ENCODE assay signal across 17 cellular contexts in the genomic region with DNA sequence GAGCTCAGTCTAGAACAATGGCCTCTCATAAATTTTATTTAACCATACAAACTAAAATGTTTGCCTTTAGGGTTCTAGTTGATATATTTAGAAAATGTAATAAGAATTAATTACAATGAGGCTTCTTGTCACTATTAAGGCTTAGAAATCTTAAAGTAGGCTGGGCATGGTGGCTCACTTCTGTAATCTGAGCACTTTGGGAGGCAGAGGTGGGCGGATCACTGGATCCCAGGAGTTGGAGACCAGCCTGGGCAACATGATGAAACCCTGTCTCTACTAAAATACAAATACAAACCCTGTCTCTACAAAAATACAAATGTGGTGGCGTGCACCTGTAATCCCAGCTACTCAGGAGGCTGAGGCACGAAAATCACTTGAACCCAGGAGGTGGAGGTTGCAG.
DNase-seq lines count a peak whose midpoint lies in the region; ATAC-seq and TF ChIP-seq lines count a peak whose summit lies in the region.
"Had no signal": no experiment of that assay in that cellular context is flagged by ENCODE, and none has a peak within 500 bp of the region (broad histone marks: within the 10 kb centered on the region; RNA-seq: fewer than 3 reads in every experiment).

No MANE protein-coding gene starts in this region.

- POLR2A ChIA-PET in HCT116 (lab: Charles Lee): no interaction called here
- POLR2A ChIA-PET in Panc1 (lab: Charles Lee): no interaction called here

- CTCF ChIA-PET in HCT116 (lab: Charles Lee) (no interaction called here), Panc1 (lab: Charles Lee) (no interaction called here)
- CTCF ChIA-PET in activated CD8-positive, alpha-beta memory T cell treated with anti-CD3 and anti-CD28 coated beads, Interleukin-2, amount 10 ng/mL, durations not matched to agents 7 days and 5 days (lab: Charles Lee): no interaction called here

- peaks cover 6% of the 10 kb centered on the region for H3K27me3 Mint-ChIP-seq in activated CD8-positive, alpha-beta memory T cell treated with anti-CD3 and anti-CD28 coated beads, Interleukin-2, amount 10 ng/mL, durations not matched to agents 7 days and 5 days
- H3K27me3 Mint-ChIP-seq: B cell; CD4-positive, alpha-beta memory T cell had no signal

- H3K36me3 ChIP-seq in HCT116 (ENCODE audit: control insufficient read depth in 1 of 2, insufficient read depth in 2 of 2, low read length in 2 of 2) (no peaks in the 10 kb centered on the region), Loucy (ENCODE audit: insufficient read depth, low read length) (no peaks in the 10 kb centered on the region), Panc1 (ENCODE audit: control insufficient read depth, insufficient read depth, low read length) (no peaks in the 10 kb centered on the region), osteoblast (ENCODE audit: insufficient read depth, low read length) (no peaks in the 10 kb centered on the region)

- no peak for TF ChIP-seq RAD21 in HCT116 (IDR thresholded peaks at IDR 0.05; ENCODE audit: low read depth)

- no peaks in the 10 kb centered on the region for H3K9me3 ChIP-seq in HCT116 (ENCODE audit: control insufficient read depth in 1 of 2, insufficient read depth in 1 of 2, low read depth in 1 of 2, low read length in 2 of 2)
- H3K9me3 ChIP-seq in Loucy (ENCODE audit: insufficient read depth, low read depth, low read length): no peaks in the 10 kb centered on the region
- H3K9me3 ChIP-seq in Panc1 (ENCODE audit: control insufficient read depth, insufficient read depth, low read depth, low read length): 0 out of 2 replicates have a peak, but pooled peaks cover 3% of the 10 kb centered on the region
- no peaks in the 10 kb centered on the region for H3K9me3 ChIP-seq in osteoblast (ENCODE audit: low read depth, low read length)

- intact Hi-C loops in HCT116 (cut with micrococcal nuclease) (no loop called here), Panc1 (cut with micrococcal nuclease; ENCODE audit: unreplicated experiment) (no loop called here)

- no peak for ATAC-seq in HCT116
- no peak for ATAC-seq in Panc1
- ATAC-seq in activated CD8-positive, alpha-beta memory T cell treated with anti-CD3 and anti-CD28 coated beads, Interleukin-2, amount 10 ng/mL, durations not matched to agents 7 days and 5 days: no peak
- ATAC-seq in HG02759 (IDR thresholded peaks at IDR 0.05; ENCODE audit: unreplicated experiment): no peak
- no peak for ATAC-seq in HG03280 (IDR thresholded peaks at IDR 0.05; ENCODE audit: unreplicated experiment)
- ATAC-seq: GM23338 had no signal

- RAD21 ChIA-PET in HCT116 (lab: Charles Lee; ENCODE audit: low non-redundant PET in 1 of 2, low total read pairs in 2 of 2, uncharacterized antibody in 2 of 2, unreplicated experiment in 2 of 2): no interaction called here

- H3K4me1 ChIP-seq in HCT116 (ENCODE audit: control insufficient read depth in 1 of 2, insufficient read depth in 2 of 2, low read length in 2 of 2): peaks cover 7 to 15% of the 10 kb centered on the region in 2 experiments
- peaks cover 4% of the 10 kb centered on the region for H3K4me1 ChIP-seq in Loucy (ENCODE audit: insufficient read depth, low read length, poor library complexity, severe bottlenecking)
- H3K4me1 ChIP-seq in Panc1 (ENCODE audit: control insufficient read depth, insufficient read depth, low read length): peaks cover 10% of the 10 kb centered on the region
- peaks cover 7% of the 10 kb centered on the region for H3K4me1 ChIP-seq in osteoblast (ENCODE audit: insufficient read depth, low read length)

- H3K9me3 Mint-ChIP-seq in activated CD8-positive, alpha-beta memory T cell treated with anti-CD3 and anti-CD28 coated beads, Interleukin-2, amount 10 ng/mL, durations not matched to agents 7 days and 5 days (ENCODE audit: low read depth): no peaks in the 10 kb centered on the region
- H3K9me3 Mint-ChIP-seq: GM23338 had no signal

- DNase-seq in HCT116 (ENCODE audit: low read depth, low spot score): no peak
- no peak for DNase-seq in Panc1 (ENCODE audit: low read depth, low spot score)
- no peak for DNase-seq in osteoblast (ENCODE audit: insufficient read length, low spot score, missing footprints)
- no peak for DNase-seq in activated CD8-positive, alpha-beta memory T cell treated with anti-CD3 and anti-CD28 coated beads, Interleukin-2, amount 10 ng/mL, durations not matched to agents 7 days and 5 days
- DNase-seq: C1 segment of cervical spinal cord; CD4-positive, alpha-beta memory T cell; DMS153; DMS79 treated with DMSO at 0.1 percent for 48 hours; EL; GDM1; H7 had no signal

- TF ChIP-seq CTCF in HCT116 (IDR thresholded peaks at IDR 0.05 in 2 of 3, conservative IDR thresholded peaks at IDR 0.05 in 1 of 3; ENCODE audit: borderline replicate concordance in 1 of 3, insufficient read depth in 1 of 3, low read depth in 2 of 3, low read length in 2 of 3) (no peak), Loucy (conservative IDR thresholded peaks at IDR 0.05; ENCODE audit: low read length) (no peak), Panc1 (IDR thresholded peaks at IDR 0.05) (no peak), osteoblast (IDR thresholded peaks at IDR 0.05; ENCODE audit: extremely low read depth, low read depth, low read length) (no peak)

- H3K27ac Mint-ChIP-seq in activated CD8-positive, alpha-beta memory T cell treated with anti-CD3 and anti-CD28 coated beads, Interleukin-2, amount 10 ng/mL, durations not matched to agents 7 days and 5 days: no peak overlapping the region
- H3K27ac Mint-ChIP-seq: B cell; CD4-positive, alpha-beta memory T cell; GM23338 had no signal

- no peak overlapping the region for H3K4me3 Mint-ChIP-seq in activated CD8-positive, alpha-beta memory T cell treated with anti-CD3 and anti-CD28 coated beads, Interleukin-2, amount 10 ng/mL, durations not matched to agents 7 days and 5 days
- H3K4me3 Mint-ChIP-seq: B cell; CD4-positive, alpha-beta memory T cell; GM23338 had no signal

- peak overlapping the region; percentile 87 for H2AFZ ChIP-seq in HCT116 (ENCODE audit: low read depth, low read length, poor library complexity, severe bottlenecking)
- peak overlapping the region; percentile 66 for H2AFZ ChIP-seq in Loucy (ENCODE audit: low read length)
- H2AFZ ChIP-seq in osteoblast (ENCODE audit: low read length): peak overlapping the region; percentile 14
- H2AFZ ChIP-seq: GM23338 had no signal

- TF ChIP-seq POLR2A in HCT116 (IDR thresholded peaks at IDR 0.05; ENCODE audit: borderline replicate concordance, extremely low read depth, insufficient read depth, insufficient read length): no peak

- no peaks in the 10 kb centered on the region for H3K9me2 ChIP-seq in HCT116 (ENCODE audit: insufficient read depth)
- H3K9me2 ChIP-seq in Loucy (replicated peaks; ENCODE audit: low read depth, low read length): no peaks in the 10 kb centered on the region

- H3K27ac ChIP-seq in HCT116 (ENCODE audit: low read depth, low read length) (no peak overlapping the region), Panc1 (ENCODE audit: low read length) (peak overlapping the region; percentile 14; the same call in 1 of the 2 replicates), osteoblast (ENCODE audit: low read depth, low read length) (no peak overlapping the region)
- H3K27ac ChIP-seq: HL-60 had no signal

- H3K36me3 Mint-ChIP-seq in activated CD8-positive, alpha-beta memory T cell treated with anti-CD3 and anti-CD28 coated beads, Interleukin-2, amount 10 ng/mL, durations not matched to agents 7 days and 5 days: no peaks in the 10 kb centered on the region
- H3K36me3 Mint-ChIP-seq: CD4-positive, alpha-beta memory T cell had no signal

- H3K79me2 ChIP-seq in HCT116 (ENCODE audit: insufficient read depth, low read length) (no peaks in the 10 kb centered on the region), Loucy (ENCODE audit: insufficient read depth, low read length) (no peaks in the 10 kb centered on the region), osteoblast (ENCODE audit: insufficient read depth, low read length) (no peaks in the 10 kb centered on the region)

- H3K4me3 ChIP-seq in HCT116 (replicated peaks in 1 of 2; ENCODE audit: low read depth in 1 of 2, low read length in 2 of 2) (no peak overlapping the region), Loucy (ENCODE audit: low read length, poor library complexity, severe bottlenecking) (no peak overlapping the region), Panc1 (ENCODE audit: low read depth in 2 of 2, low read length in 2 of 2) (no peak overlapping the region), osteoblast (ENCODE audit: insufficient read depth, low read length) (no peak overlapping the region)
- H3K4me3 ChIP-seq: GM23338 had no signal

- H3K27me3 ChIP-seq in HCT116 (ENCODE audit: insufficient read depth, low read length) (no peaks in the 10 kb centered on the region), Loucy (ENCODE audit: insufficient read depth, low read length, poor library complexity, severe bottlenecking) (no peaks in the 10 kb centered on the region), Panc1 (ENCODE audit: control insufficient read depth, insufficient read depth, low read length) (no peaks in the 10 kb centered on the region), osteoblast (ENCODE audit: insufficient read depth, low read length) (no peaks in the 10 kb centered on the region)

- in situ Hi-C loops in Panc1 (cut with HindIII; ENCODE audit: low pct_unique_long_range_greater_than_20kb, low sequenced_read_pairs): no loop called here

- H3K4me2 ChIP-seq in HCT116 (ENCODE audit: low read length) (no peak overlapping the region), Loucy (ENCODE audit: low read depth, low read length, poor library complexity, severe bottlenecking) (no peak overlapping the region), osteoblast (ENCODE audit: insufficient read depth, low read length) (no peak overlapping the region)
- H3K4me2 ChIP-seq: GM23338 had no signal

- no peaks in the 10 kb centered on the region for H3F3A ChIP-seq in Loucy (ENCODE audit: low read depth)

- H3K4me1 Mint-ChIP-seq in activated CD8-positive, alpha-beta memory T cell treated with anti-CD3 and anti-CD28 coated beads, Interleukin-2, amount 10 ng/mL, durations not matched to agents 7 days and 5 days: no peaks in the 10 kb centered on the region
- H3K4me1 Mint-ChIP-seq: B cell; CD4-positive, alpha-beta memory T cell had no signal

- H3K9ac ChIP-seq in HCT116 (ENCODE audit: low read length) (no peak overlapping the region), Loucy (ENCODE audit: low read depth, low read length, poor library complexity, severe bottlenecking) (no peak overlapping the region)

- no peaks in the 10 kb centered on the region for H4K20me1 ChIP-seq in HCT116 (ENCODE audit: insufficient read depth)
- H4K20me1 ChIP-seq in Loucy (ENCODE audit: insufficient read depth, low read length, poor library complexity, severe bottlenecking): no peaks in the 10 kb centered on the region
- H4K20me1 ChIP-seq in osteoblast (ENCODE audit: insufficient read depth, low read length): no peaks in the 10 kb centered on the region

- BruUV-seq in HCT116 (replicated peaks; lab: Mats Ljungman, UMichigan) (no TSS peak), Panc1 (replicated peaks; lab: Mats Ljungman, UMichigan) (no TSS peak)

TF ChIP-seq in HCT116, 20 proteins besides CTCF, POLR2A, EP300 and RAD21:
- TF ChIP-seq ZFX (IDR thresholded peaks at IDR 0.05): no peak
- TF ChIP-seq EGR1 (IDR thresholded peaks at IDR 0.05; ENCODE audit: low read depth): peak; percentile 46; the same call in 1 of the 2 replicates

Comparison
In these comparisons a context has a peak if more than half of its experiments do, and no peak if none do; other contexts are left out.
1. H2AFZ ChIP-seq: peak in every context shown above with its lines; median percentile 87 in HCT116; 66 in Loucy; 14 in osteoblast.